Comparison of ENCODE assay signal across 8 cellular contexts in genomic region chr22:50218996-50219727, GRCh38. TPM values are rescaled to one million over a fixed set of nuclear protein-coding genes. Genes with fewer than 3 reads are reported as not detected.
A peak's percentile ranks its signal among the peaks of the same experiment; 100 is the strongest.
DNase-seq lines count a peak whose midpoint lies in the region; ATAC-seq, FAIRE-seq and TF ChIP-seq lines count a peak whose summit lies in the region.

No MANE protein-coding gene starts in this region.

- no peak overlapping the region for H3K9ac ChIP-seq in GM23248
- no peak overlapping the region for H3K9ac ChIP-seq in H1 (replicated peaks in 1 of 4; ENCODE audit: extremely low read depth in 1 of 4, low read depth in 3 of 4, low read length in 3 of 4)

- H3K27me3 ChIP-seq in GM23248 (replicated peaks; ENCODE audit: insufficient read depth) (no peaks in the 10 kb centered on the region), H1 (replicated peaks in 1 of 4; ENCODE audit: control insufficient read depth in 3 of 4, extremely low read depth in 1 of 4, insufficient read depth in 3 of 4, low read length in 3 of 4) (no peaks in the 10 kb centered on the region)

- H3K18ac ChIP-seq in H1 (ENCODE audit: extremely low read depth, low read length): no peak overlapping the region; the same call in 1 of the 2 replicates

- no peak for TF ChIP-seq EP300 in H1 (IDR thresholded peaks at IDR 0.05; ENCODE audit: borderline replicate concordance in 1 of 2, low read depth in 2 of 2, low read length in 2 of 2)

- H3K4me1 ChIP-seq in GM23248 (ENCODE audit: insufficient read depth): no peaks in the 10 kb centered on the region
- peaks cover 0 to 11% (median 2%) of the 10 kb centered on the region in 4 experiments; a peak in 3 of 7 replicates for H3K4me1 ChIP-seq in H1 (replicated peaks in 1 of 4; ENCODE audit: control insufficient read depth in 3 of 4, insufficient read depth in 4 of 4, low read length in 3 of 4)

- no peak overlapping the region for H2BK20ac ChIP-seq in H1 (ENCODE audit: low read length)

- FAIRE-seq in H1 (lab: Jason Lieb, UNC): no peak

- peak; percentile 68 for DNase-seq in GM23248
- peak; percentile 35 for DNase-seq in NCI-H2196 treated with DMSO at 0.1 percent for 48 hours (lab: John Stamatoyannopoulos, UW; ENCODE audit: unreplicated experiment)
- peak; percentile 25 to 76 for DNase-seq in H1 (ENCODE audit: low read depth in 1 of 2, low spot score in 2 of 2)
- peak; percentile 72 for DNase-seq in myocyte (ENCODE audit: low read depth)
- no peak for DNase-seq in HuH-7 (ENCODE audit: low spot score)

- no peaks in the 10 kb centered on the region for H3K36me3 ChIP-seq in GM23248 (ENCODE audit: low read depth)
- peaks cover 5 to 43% (median 28%) of the 10 kb centered on the region in 4 experiments for H3K36me3 ChIP-seq in H1 (ENCODE audit: control insufficient read depth in 2 of 4, insufficient read depth in 4 of 4, low read length in 3 of 4)

- H3K79me1 ChIP-seq in H1 (ENCODE audit: low read depth, low read length): peaks cover 2% of the 10 kb centered on the region; the same call in 1 of the 2 replicates

- no peak overlapping the region for H3K4ac ChIP-seq in H1 (replicated peaks; ENCODE audit: insufficient read length, low read depth, low read length)

- H3K4me3 ChIP-seq in GM23248: no peak overlapping the region
- H3K4me3 ChIP-seq in H1 (ENCODE audit: extremely low read depth in 1 of 4, insufficient read depth in 2 of 4, low read depth in 3 of 4, low read length in 4 of 4): no peak overlapping the region

- H4K8ac ChIP-seq in H1 (ENCODE audit: extremely low read depth, insufficient read depth, low read length): 0 out of 2 replicates have a peak overlapping the region, but pooled peaks have one; percentile 25

- H2AK5ac ChIP-seq in H1 (ENCODE audit: low read depth, low read length): no peak overlapping the region

- no peak overlapping the region for H3K27ac ChIP-seq in GM23248
- H3K27ac ChIP-seq in H1 (ENCODE audit: low read depth, low read length): no peak overlapping the region

- H3K9me3 ChIP-seq in GM23248 (ENCODE audit: low read depth): no peaks in the 10 kb centered on the region
- H3K9me3 ChIP-seq in H1 (ENCODE audit: insufficient read depth in 2 of 2, low read depth in 1 of 2, low read length in 1 of 2): no peaks in the 10 kb centered on the region; a peak in 1 of 4 replicates

- H4K91ac ChIP-seq in H1 (replicated peaks; ENCODE audit: insufficient read length, low read length): no peak overlapping the region

- no peak overlapping the region for H2BK15ac ChIP-seq in H1 (ENCODE audit: low read length)

- H4K20me1 ChIP-seq in GM23248 (ENCODE audit: insufficient read depth): no peaks in the 10 kb centered on the region
- peaks cover 7 to 32% of the 10 kb centered on the region in 2 experiments for H4K20me1 ChIP-seq in H1 (replicated peaks in 1 of 2; ENCODE audit: control insufficient read depth in 1 of 2, insufficient read depth in 2 of 2, low read length in 2 of 2)

- H3F3A ChIP-seq in GM23248 (ENCODE audit: insufficient read depth): no peaks in the 10 kb centered on the region

- CTCF ChIA-PET in H1 (lab: Charles Lee; ENCODE audit: partially characterized antibody): interaction anchor here (0.6 to 2.4 kb wide), 10 partner anchors 11 to 344 kb away, joined by 3 to 6 read pairs (median 4); partner anchors contain the start of gene SYCE3

- H2BK120ac ChIP-seq in H1 (replicated peaks; ENCODE audit: low read depth, low read length): no peak overlapping the region

- H3K23ac ChIP-seq in H1 (ENCODE audit: insufficient read length): no peak overlapping the region

- no peak overlapping the region; the same call in 1 of the 2 replicates for H2BK12ac ChIP-seq in H1 (ENCODE audit: low read depth, low read length)

- in situ Hi-C loops in GM23248 (cut with MboI): no loop called here

- no peak for TF ChIP-seq CTCF in H1 (IDR thresholded peaks at IDR 0.05; ENCODE audit: control extremely low read depth in 1 of 3, insufficient read depth in 1 of 3, low read depth in 1 of 3, low read length in 3 of 3)

- no peak; a peak in 1 of 3 replicates for TF ChIP-seq POLR2A in H1 (IDR thresholded peaks at IDR 0.05; ENCODE audit: control extremely low read depth in 1 of 2, low read depth in 2 of 2, low read length in 2 of 2)

- POLR2A ChIA-PET in H1 (lab: Charles Lee; ENCODE audit: partially characterized antibody): interaction anchor here (0.7 to 2.9 kb wide), 9 partner anchors 8 to 447 kb away, joined by 3 to 9 read pairs (median 3); no protein-coding TSS in a partner anchor

- peaks cover 12% of the 10 kb centered on the region for H3K79me2 ChIP-seq in GM23248 (ENCODE audit: insufficient read depth)
- H3K79me2 ChIP-seq in H1 (ENCODE audit: control insufficient read depth in 1 of 2, insufficient read depth in 2 of 2, low read length in 2 of 2): no peaks in the 10 kb centered on the region; a peak in 1 of 4 replicates

- TF ChIP-seq RAD21 in H1 (IDR thresholded peaks at IDR 0.05 in 1 of 2, conservative IDR thresholded peaks at IDR 0.05 in 1 of 2; ENCODE audit: low read depth in 2 of 2, low read length in 2 of 2): no peak

- no peak overlapping the region for H4K5ac ChIP-seq in H1 (ENCODE audit: insufficient read length, low read depth, low read length)

- no peaks in the 10 kb centered on the region for H3K9me2 ChIP-seq in GM23248 (ENCODE audit: insufficient read depth)

- no peak overlapping the region for H2AFZ ChIP-seq in GM23248
- no peak overlapping the region for H2AFZ ChIP-seq in H1 (ENCODE audit: low read length)

- H3K14ac ChIP-seq in H1 (ENCODE audit: insufficient read length): no peak overlapping the region

- no peaks in the 10 kb centered on the region for H3K23me2 ChIP-seq in H1 (ENCODE audit: low read depth, low read length)

- no peak overlapping the region for H3K56ac ChIP-seq in H1 (replicated peaks; ENCODE audit: insufficient read length, low read depth, low read length)

- H3K4me2 ChIP-seq in GM23248 (ENCODE audit: unreplicated experiment) (no peak overlapping the region), H1 (ENCODE audit: insufficient read depth in 1 of 2, low read depth in 2 of 2, low read length in 2 of 2) (no peak overlapping the region)

- H2BK5ac ChIP-seq in H1 (ENCODE audit: low read depth, low read length): no peak overlapping the region

- 78 to 84% methylated on average over 31 to 40 of the region's 42 CpGs for WGBS in GM23248 (ENCODE audit: low coverage in 1 of 2, low lambda C conversion rate in 2 of 2, missing lambda C conversion rate in 2 of 2), 2 experiments
- 86% methylated on average over 34 of the region's 42 CpGs; no CpG with 5 or more reads in 1 of the 2 experiments for WGBS in H1 (ENCODE audit: extremely low coverage in 1 of 2, insufficient coverage in 1 of 2, insufficient read length in 1 of 2, insufficient replicate concordance in 2 of 2, low coverage in 1 of 2, low lambda C conversion rate in 2 of 2, missing lambda C conversion rate in 1 of 2), 2 experiments

- ATAC-seq in HG03520 (IDR thresholded peaks at IDR 0.05; ENCODE audit: unreplicated experiment): no peak
- no peak for ATAC-seq in HG02571 (IDR thresholded peaks at IDR 0.05; ENCODE audit: unreplicated experiment)
- no peak for ATAC-seq in GM18873 (IDR thresholded peaks at IDR 0.05; ENCODE audit: low FRiP score, unreplicated experiment)

RNA-seq across cellular contexts. Expression of gene SELENOO, which starts 18.4 kb away (rescaled TPM):
- 24.3 and 29.1 TPM in 2 replicates for total RNA-seq in GM23248 (2014; rRNA removed; shearing (Covaris generic))
- polyA plus RNA-seq in GM23248 (2016; fragmentation: Nextera tagmentation; extraction: Ambion mirVana): 5.0 and 9.6 TPM in 2 replicates
- total RNA-seq in H1 (2021; fragmentation: NEBNext Ultra II Directional; extraction: Animal tissue kit (Norgen Biotek cat#: 25700)): 16.8 and 18.6 TPM in 2 replicates
- polyA plus RNA-seq in H1 (2011; rRNA removed): 25.1 and 34.1 TPM in 2 replicates
- polyA plus RNA-seq in H1 (2011; cell fraction: cytosol; rRNA removed): 30.9 TPM
- 69.8 TPM for polyA plus RNA-seq in H1 (2011; cell fraction: nucleus; rRNA removed)
- 12.9 to 24.6 TPM (median 20.6 TPM) in 4 replicates for polyA plus RNA-seq in H1 (2012, experiment 1 of 2)
- 13.2 TPM for polyA plus RNA-seq in H1 (2012, experiment 2 of 2)
- polyA plus RNA-seq in H1 (2013, experiment 1 of 2): 16.6 TPM
- 14.1 TPM for polyA plus RNA-seq in H1 (2013, experiment 2 of 2)
- 6.4 and 7.1 TPM in 2 replicates for polyA minus RNA-seq in H1 (2011; rRNA and poly(A)+ RNA removed)
- 6.4 TPM for polyA minus RNA-seq in H1 (2011; cell fraction: cytosol; rRNA and poly(A)+ RNA removed)
- 9.8 TPM for polyA minus RNA-seq in H1 (2011; cell fraction: nucleus; rRNA and poly(A)+ RNA removed)
- total RNA-seq in myocyte: 30.8 and 34.4 TPM in 2 replicates
- 21.6 TPM for polyA plus RNA-seq in myocyte (2012)

RNA-seq across cellular contexts. Expression of gene TUBGCP6, which starts 25.7 kb away (rescaled TPM):
- 32.0 and 33.8 TPM in 2 replicates for total RNA-seq in GM23248 (2014; rRNA removed; shearing (Covaris generic))
- 13.2 and 16.6 TPM in 2 replicates for polyA plus RNA-seq in GM23248 (2016; fragmentation: Nextera tagmentation; extraction: Ambion mirVana)
- 23.5 and 24.7 TPM in 2 replicates for total RNA-seq in H1 (2021; fragmentation: NEBNext Ultra II Directional; extraction: Animal tissue kit (Norgen Biotek cat#: 25700))
- polyA plus RNA-seq in H1 (2011; rRNA removed): 24.2 and 33.6 TPM in 2 replicates
- 23.5 TPM for polyA plus RNA-seq in H1 (2011; cell fraction: cytosol; rRNA removed)
- 176 TPM for polyA plus RNA-seq in H1 (2011; cell fraction: nucleus; rRNA removed)
- 18.5 to 28.4 TPM (median 26.1 TPM) in 4 replicates for polyA plus RNA-seq in H1 (2012, experiment 1 of 2)
- polyA plus RNA-seq in H1 (2012, experiment 2 of 2): 17.2 TPM
- 14.6 TPM for polyA plus RNA-seq in H1 (2013, experiment 1 of 2)
- 13.0 TPM for polyA plus RNA-seq in H1 (2013, experiment 2 of 2)
- 14.8 and 14.9 TPM in 2 replicates for polyA minus RNA-seq in H1 (2011; rRNA and poly(A)+ RNA removed)
- polyA minus RNA-seq in H1 (2011; cell fraction: cytosol; rRNA and poly(A)+ RNA removed): 13.8 TPM
- 34.9 TPM for polyA minus RNA-seq in H1 (2011; cell fraction: nucleus; rRNA and poly(A)+ RNA removed)
- 33.7 and 35.4 TPM in 2 replicates for total RNA-seq in myocyte
- 26.1 TPM for polyA plus RNA-seq in myocyte (2012)

RNA-seq across cellular contexts. Expression of gene HDAC10, which starts 31.9 kb away (rescaled TPM):
- 16.8 and 19.2 TPM in 2 replicates for total RNA-seq in GM23248 (2014; rRNA removed; shearing (Covaris generic))
- polyA plus RNA-seq in GM23248 (2016; fragmentation: Nextera tagmentation; extraction: Ambion mirVana) (4.3 and 6.6 TPM in 2 replicates), H1 (2011; rRNA removed) (11.2 and 18.8 TPM in 2 replicates)
- 21.2 and 26.4 TPM in 2 replicates for total RNA-seq in H1 (2021; fragmentation: NEBNext Ultra II Directional; extraction: Animal tissue kit (Norgen Biotek cat#: 25700))
- 11.2 TPM for polyA plus RNA-seq in H1 (2011; cell fraction: cytosol; rRNA removed)
- 131 TPM for polyA plus RNA-seq in H1 (2011; cell fraction: nucleus; rRNA removed)
- polyA plus RNA-seq in H1 (2012, experiment 1 of 2): 13.3 to 28.3 TPM (median 25.5 TPM) in 4 replicates
- 14.3 TPM for polyA plus RNA-seq in H1 (2012, experiment 2 of 2)
- 11.9 TPM for polyA plus RNA-seq in H1 (2013, experiment 1 of 2)
- polyA plus RNA-seq in H1 (2013, experiment 2 of 2): 11.8 TPM
- 6.1 and 7.2 TPM in 2 replicates for polyA minus RNA-seq in H1 (2011; rRNA and poly(A)+ RNA removed)
- polyA minus RNA-seq in H1 (2011; cell fraction: cytosol; rRNA and poly(A)+ RNA removed): 11.4 TPM
- 34.8 TPM for polyA minus RNA-seq in H1 (2011; cell fraction: nucleus; rRNA and poly(A)+ RNA removed)
- total RNA-seq in myocyte: 12.9 and 22.5 TPM in 2 replicates
- polyA plus RNA-seq in myocyte (2012): 19.8 TPM

RNA-seq across cellular contexts. Expression of gene TRABD, which starts 33.4 kb away (rescaled TPM):
- 19.5 and 33.5 TPM in 2 replicates for total RNA-seq in GM23248 (2014; rRNA removed; shearing (Covaris generic))
- polyA plus RNA-seq in GM23248 (2016; fragmentation: Nextera tagmentation; extraction: Ambion mirVana): 20.7 and 22.6 TPM in 2 replicates
- total RNA-seq in H1 (2021; fragmentation: NEBNext Ultra II Directional; extraction: Animal tissue kit (Norgen Biotek cat#: 25700)): 57.5 and 60.0 TPM in 2 replicates
- polyA plus RNA-seq in H1 (2011; rRNA removed): 44.2 and 88.8 TPM in 2 replicates
- 59.7 TPM for polyA plus RNA-seq in H1 (2011; cell fraction: cytosol; rRNA removed)
- polyA plus RNA-seq in H1 (2011; cell fraction: nucleus; rRNA removed): 170 TPM
- 38.3 to 63.0 TPM (median 60.8 TPM) in 4 replicates for polyA plus RNA-seq in H1 (2012, experiment 1 of 2)
- polyA plus RNA-seq in H1 (2012, experiment 2 of 2): 46.4 TPM
- polyA plus RNA-seq in H1 (2013, experiment 1 of 2): 46.6 TPM
- 45.5 TPM for polyA plus RNA-seq in H1 (2013, experiment 2 of 2)
- 17.2 and 19.0 TPM in 2 replicates for polyA minus RNA-seq in H1 (2011; rRNA and poly(A)+ RNA removed)
- 23.3 TPM for polyA minus RNA-seq in H1 (2011; cell fraction: cytosol; rRNA and poly(A)+ RNA removed)
- 30.3 TPM for polyA minus RNA-seq in H1 (2011; cell fraction: nucleus; rRNA and poly(A)+ RNA removed)
- total RNA-seq in myocyte: 16.3 and 26.3 TPM in 2 replicates
- polyA plus RNA-seq in myocyte (2012): 21.4 TPM

RNA-seq across cellular contexts. Expression of gene MAPK12, which starts 42.3 kb away (rescaled TPM):
- total RNA-seq in GM23248 (2014; rRNA removed; shearing (Covaris generic)): 22.8 and 28.7 TPM in 2 replicates
- polyA plus RNA-seq in GM23248 (2016; fragmentation: Nextera tagmentation; extraction: Ambion mirVana) (20.7 and 23.2 TPM in 2 replicates), H1 (2011; rRNA removed) (17.3 and 25.9 TPM in 2 replicates)
- 15.6 and 20.3 TPM in 2 replicates for total RNA-seq in H1 (2021; fragmentation: NEBNext Ultra II Directional; extraction: Animal tissue kit (Norgen Biotek cat#: 25700))
- polyA plus RNA-seq in H1 (2011; cell fraction: cytosol; rRNA removed): 24.5 TPM
- polyA plus RNA-seq in H1 (2011; cell fraction: nucleus; rRNA removed): 83.3 TPM
- polyA plus RNA-seq in H1 (2012, experiment 1 of 2): 13.2 to 20.0 TPM (median 18.2 TPM) in 4 replicates
- polyA plus RNA-seq in H1 (2012, experiment 2 of 2): 15.2 TPM
- polyA plus RNA-seq in H1 (2013, experiment 1 of 2): 14.5 TPM
- 11.9 TPM for polyA plus RNA-seq in H1 (2013, experiment 2 of 2)
- 8.8 and 9.6 TPM in 2 replicates for polyA minus RNA-seq in H1 (2011; rRNA and poly(A)+ RNA removed)
- 11.2 TPM for polyA minus RNA-seq in H1 (2011; cell fraction: cytosol; rRNA and poly(A)+ RNA removed)
- polyA minus RNA-seq in H1 (2011; cell fraction: nucleus; rRNA and poly(A)+ RNA removed): 19.5 TPM
- total RNA-seq in myocyte: 27.9 and 30.0 TPM in 2 replicates
- polyA plus RNA-seq in myocyte (2012): 15.1 TPM
